ENCODE assay signal across 9 cellular contexts in the genomic region with DNA sequence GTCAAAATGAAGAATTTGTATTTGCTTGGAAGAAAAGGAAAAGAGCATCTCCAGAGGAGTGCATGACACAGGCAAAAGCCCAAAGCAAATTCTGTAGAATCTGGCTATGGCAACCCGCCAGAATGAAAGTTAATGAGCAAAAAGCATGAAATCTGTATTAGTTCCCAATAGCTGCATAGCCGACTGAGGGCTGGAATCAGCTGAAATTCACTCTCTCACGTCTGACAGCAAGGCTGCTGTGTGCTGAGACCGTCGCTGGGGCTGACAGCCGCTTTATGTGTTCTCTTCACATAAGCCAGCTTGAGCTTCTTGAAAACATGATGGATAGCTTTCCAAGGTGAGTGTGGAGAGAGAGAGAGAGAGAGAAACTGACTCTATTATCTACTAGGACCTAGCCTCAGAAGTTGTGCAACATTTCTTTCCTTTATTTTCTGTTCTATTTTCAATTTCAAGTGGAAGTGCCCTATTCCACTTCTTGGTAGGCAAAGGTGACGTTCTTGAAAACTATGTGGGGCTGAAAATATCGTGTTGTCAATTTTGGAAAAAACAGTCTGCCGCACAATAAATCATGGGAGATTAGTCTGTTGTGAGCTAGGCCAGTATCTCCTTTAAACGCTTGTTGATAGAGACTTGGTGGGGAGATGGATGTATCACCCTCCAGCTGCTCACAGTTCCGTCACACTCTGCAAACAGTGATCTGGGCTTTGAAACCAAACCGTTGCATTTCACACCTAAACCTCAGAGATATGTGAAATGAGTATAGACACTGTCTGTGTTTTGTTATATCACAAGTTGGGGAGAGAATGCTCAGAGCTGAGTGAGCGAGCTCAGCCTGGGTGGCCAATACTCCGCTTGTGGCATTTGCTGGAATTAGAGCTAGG.
DNase-seq lines count a peak whose midpoint lies in the region; ATAC-seq and TF ChIP-seq lines count a peak whose summit lies in the region.
"Had no signal": no experiment of that assay in that cellular context is flagged by ENCODE, and none has a peak within 500 bp of the region (broad histone marks: within the 10 kb centered on the region; RNA-seq: fewer than 3 reads in every experiment).

No MANE protein-coding gene starts in this region.

- in situ Hi-C loops in ACHN (cut with HindIII; ENCODE audit: low pct_ligation_motif_present, low pct_unique_long_range_greater_than_20kb, low sequenced_read_pairs), result no loop called here

- H3K4me1 ChIP-seq in osteoblast (ENCODE audit: insufficient read depth, low read length), result no peaks in the 10 kb centered on the region

- H3K9me3 Mint-ChIP-seq in activated T-helper 17 cell treated with anti-CD3 and anti-CD28 coated beads, Interleukin-2, amount 50 U/mL, for 72 hours, result no peaks in the 10 kb centered on the region
- H3K9me3 Mint-ChIP-seq: activated B cell treated with CpG ODN at 0.5 μM for 24 hours had no signal

- H3K27me3 ChIP-seq in osteoblast (ENCODE audit: insufficient read depth, low read length), result peaks cover 3% of the 10 kb centered on the region

- H3K79me2 ChIP-seq in osteoblast (ENCODE audit: insufficient read depth, low read length), result no peaks in the 10 kb centered on the region

- no peak overlapping the region for H2AFZ ChIP-seq in osteoblast (ENCODE audit: low read length)

- ATAC-seq in HG03135 (IDR thresholded peaks at IDR 0.05; ENCODE audit: unreplicated experiment) (peak; percentile 95), left lobe of liver (no peak)
- peak; percentile 96 for ATAC-seq in activated T-helper 17 cell treated with anti-CD3 and anti-CD28 coated beads, Interleukin-2, amount 50 U/mL, for 72 hours (replicated peaks)

- no peaks in the 10 kb centered on the region for H4K20me1 ChIP-seq in osteoblast (ENCODE audit: insufficient read depth, low read length)

- no peaks in the 10 kb centered on the region for H3K36me3 ChIP-seq in osteoblast (ENCODE audit: insufficient read depth, low read length)

- H3K4me3 Mint-ChIP-seq in activated T-helper 17 cell treated with anti-CD3 and anti-CD28 coated beads, Interleukin-2, amount 50 U/mL, for 72 hours, result peak overlapping the region; percentile 55
- H3K4me3 Mint-ChIP-seq: activated B cell treated with CpG ODN at 0.5 μM for 24 hours had no signal

- no peaks in the 10 kb centered on the region for H3K27me3 Mint-ChIP-seq in activated T-helper 17 cell treated with anti-CD3 and anti-CD28 coated beads, Interleukin-2, amount 50 U/mL, for 72 hours
- H3K27me3 Mint-ChIP-seq: activated B cell treated with CpG ODN at 0.5 μM for 24 hours had no signal

- no peaks in the 10 kb centered on the region for H3K36me3 Mint-ChIP-seq in activated T-helper 17 cell treated with anti-CD3 and anti-CD28 coated beads, Interleukin-2, amount 50 U/mL, for 72 hours (ENCODE audit: low read depth)

- DNase-seq in stimulated activated naive CD4-positive, alpha-beta T cell treated with Interleukin-2 at 50 U/mL for 16 hours (lab: John Stamatoyannopoulos, UW), result peak; percentile 46
- no peak for DNase-seq in stimulated activated naive CD4-positive, alpha-beta T cell (lab: John Stamatoyannopoulos, UW)
- DNase-seq in osteoblast (ENCODE audit: insufficient read length, low spot score, missing footprints), result no peak
- no peak for DNase-seq in ureter (ENCODE audit: low spot score)
- DNase-seq in left lobe of liver (ENCODE audit: low spot score), result no peak
- DNase-seq in ACHN, result no peak
- DNase-seq: activated B cell treated with CpG ODN at 0.5 μM for 24 hours had no signal

- TF ChIP-seq CTCF in osteoblast (IDR thresholded peaks at IDR 0.05; ENCODE audit: extremely low read depth, low read depth, low read length), result no peak

- peak overlapping the region; percentile 51 for H3K4me2 ChIP-seq in osteoblast (ENCODE audit: insufficient read depth, low read length)

- H3K27ac Mint-ChIP-seq in activated T-helper 17 cell treated with anti-CD3 and anti-CD28 coated beads, Interleukin-2, amount 50 U/mL, for 72 hours, result peak overlapping the region; percentile 39
- H3K27ac Mint-ChIP-seq: activated B cell treated with CpG ODN at 0.5 μM for 24 hours had no signal

- H3K9me3 ChIP-seq in osteoblast (ENCODE audit: low read depth, low read length), result no peaks in the 10 kb centered on the region

- H3K4me1 Mint-ChIP-seq in activated T-helper 17 cell treated with anti-CD3 and anti-CD28 coated beads, Interleukin-2, amount 50 U/mL, for 72 hours, result peaks cover 7% of the 10 kb centered on the region
- H3K4me1 Mint-ChIP-seq: activated B cell treated with CpG ODN at 0.5 μM for 24 hours had no signal

- no peak overlapping the region for H3K4me3 ChIP-seq in osteoblast (ENCODE audit: insufficient read depth, low read length)

- no peak overlapping the region for H3K27ac ChIP-seq in osteoblast (ENCODE audit: low read depth, low read length)
